In the genomic region with DNA sequence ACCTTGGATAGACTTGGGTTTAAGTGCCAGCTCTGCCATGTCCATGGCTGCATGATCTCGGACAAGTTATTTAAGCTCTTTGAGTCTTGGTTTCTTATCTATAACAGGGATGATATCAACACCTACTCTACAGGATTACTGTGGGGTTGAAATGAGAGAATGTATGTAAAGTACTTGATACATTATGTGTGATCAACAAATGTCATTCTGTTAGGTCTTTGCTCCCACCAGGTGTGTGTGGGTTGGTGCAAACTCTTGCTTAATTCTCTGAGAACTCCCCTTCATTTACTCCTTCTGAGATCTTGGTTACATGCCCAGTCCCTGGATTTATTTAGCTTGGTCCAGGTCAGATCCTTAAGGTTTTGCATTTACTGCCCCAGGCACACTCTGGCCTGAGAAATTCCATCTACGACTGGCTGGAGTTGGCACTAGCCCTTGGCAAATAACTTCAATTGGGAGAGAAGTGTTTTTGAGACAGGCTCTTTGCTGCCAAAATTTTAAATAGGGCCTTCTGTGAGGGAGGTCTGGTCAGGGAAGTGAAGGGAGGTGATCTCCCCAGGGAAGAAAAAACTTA, we compare ENCODE assay signal across 14 cellular contexts.
DNase-seq lines count a peak whose midpoint lies in the region; FAIRE-seq and TF ChIP-seq lines count a peak whose summit lies in the region.
"Had no signal": no experiment of that assay in that cellular context is flagged by ENCODE, and none has a peak within 500 bp of the region (broad histone marks: within the 10 kb centered on the region; RNA-seq: fewer than 3 reads in every experiment).

No MANE protein-coding gene starts in this region.

- in situ Hi-C loops in GM13977 (cut with MboI; ENCODE audit: low pct_unique_long_range_greater_than_20kb, low sequenced_read_pairs, unreplicated experiment), result no loop called here

- TF ChIP-seq CTCF in VCaP (conservative IDR thresholded peaks at IDR 0.05) (no peak), kidney (IDR thresholded peaks at IDR 0.05; ENCODE audit: borderline replicate concordance, extremely low read depth, insufficient read depth) (no peak), retinal pigment epithelial cell (conservative IDR thresholded peaks at IDR 0.05; ENCODE audit: low read depth, low read length) (no peak), GM13977 (IDR thresholded peaks at IDR 0.05; ENCODE audit: extremely low read depth, insufficient read depth, missing control alignments) (no peak)

- peaks cover 43% of the 10 kb centered on the region in 2 donors for H3K4me1 ChIP-seq in kidney (ENCODE audit: control insufficient read depth in 1 of 2, insufficient read depth in 1 of 2, low read depth in 1 of 2, low read length in 2 of 2)

- no peaks in the 10 kb centered on the region for H3K36me3 ChIP-seq in kidney (ENCODE audit: control insufficient read depth in 1 of 2, insufficient read depth in 2 of 2, low read length in 2 of 2)

- no peak overlapping the region for H3K4me3 ChIP-seq in kidney (ENCODE audit: low read length in 2 of 2)
- H3K4me3 ChIP-seq in retinal pigment epithelial cell (ENCODE audit: low read length), result no peak overlapping the region

- intact Hi-C loops in kidney (cut with DNase I), result no loop called here

- H3K9ac ChIP-seq in kidney (ENCODE audit: low read length in 2 of 2), result no peak overlapping the region

- DNase-seq in Ammon's horn (ENCODE audit: low spot score) (peak; percentile 57), kidney (no peak), retinal pigment epithelial cell (ENCODE audit: low read depth) (peak; percentile 56), GM13977 (ENCODE audit: low spot score) (no peak), NCI-H1930 (lab: John Stamatoyannopoulos, UW) (no peak), UCSD-AML1 (lab: John Stamatoyannopoulos, UW; ENCODE audit: unreplicated experiment) (no peak)
- DNase-seq in activated T-cell treated with anti-CD3 and anti-CD28 coated beads, Interleukin-2, amount 50 U/mL, for 48 hours, result no peak
- DNase-seq: activated CD8-positive, alpha-beta T cell treated with anti-CD3 and anti-CD28 coated beads, Interleukin-2, amount 10 ng/mL, durations not matched to agents 7 days and 5 days; DMS79 treated with DMSO at 0.1 percent for 48 hours; NCI-H2029 treated with DMSO at 0.1 percent for 48 hours; NCI-H82; SHP77 treated with DMSO at 0.1 percent for 48 hours had no signal

- H3K27ac ChIP-seq in VCaP (peak overlapping the region; percentile 87), kidney (ENCODE audit: low read depth in 2 of 2, low read length in 2 of 2) (peak overlapping the region; percentile 35 to 92)
- H3K27ac ChIP-seq: HL-60 had no signal

- H3K9me3 ChIP-seq in kidney (ENCODE audit: control insufficient read depth in 1 of 2, low read length in 2 of 2), result no peaks in the 10 kb centered on the region

- FAIRE-seq in kidney (lab: Jason Lieb, UNC), result no peak

Comparison
In these comparisons a context has a peak if more than half of its experiments do, and no peak if none do; other contexts are left out.
1. DNase-seq: peak in Ammon's horn (single experiment) and retinal pigment epithelial cell (single experiment); none in kidney (single experiment), GM13977 (single experiment), activated T-cell treated with anti-CD3 and anti-CD28 coated beads, Interleukin-2, amount 50 U/mL, for 48 hours (0 of 2), NCI-H1930 (0 of 2) and UCSD-AML1 (single experiment).